8 cellular contexts compared by ENCODE assay signal in the genomic region with DNA sequence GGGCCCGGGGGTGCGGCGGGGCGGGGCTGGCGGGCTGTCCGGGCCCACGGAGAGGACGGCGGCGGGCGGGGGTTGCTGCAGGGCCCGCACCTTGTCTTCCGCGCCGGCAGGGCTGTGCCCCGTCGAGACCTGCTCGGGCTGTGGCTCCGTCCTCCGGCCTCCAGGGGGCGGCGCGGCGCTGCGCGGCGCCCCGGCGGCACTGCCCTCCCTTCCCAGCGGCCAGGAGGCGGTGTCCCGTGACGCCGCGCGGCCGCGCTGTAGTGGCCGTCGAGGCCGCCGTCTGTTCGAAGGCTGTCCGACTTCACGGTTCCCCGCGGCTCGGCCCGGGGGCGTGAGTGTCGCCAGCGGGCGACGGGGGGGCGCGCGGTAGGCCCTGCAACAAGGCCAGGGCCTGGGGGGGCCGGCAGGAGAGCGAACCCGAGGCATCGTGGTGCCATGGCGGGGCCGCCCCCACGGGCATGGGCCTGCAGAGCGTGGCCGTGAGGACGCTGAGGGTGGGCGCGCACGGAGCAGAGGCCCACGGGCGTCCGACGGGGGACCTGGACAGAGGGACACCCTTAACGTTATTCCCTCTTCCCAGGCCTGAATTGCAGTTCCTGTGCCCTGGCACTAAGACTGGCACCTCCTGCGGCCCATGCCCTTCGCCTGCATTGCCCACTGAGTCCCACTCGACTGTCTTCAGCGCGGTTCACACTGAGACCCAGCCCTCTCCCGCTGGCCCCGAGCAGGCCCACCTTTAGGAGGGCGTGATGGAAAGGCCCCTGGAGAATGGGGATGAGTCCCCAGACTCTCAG. TPM values are rescaled to one million over a fixed set of nuclear protein-coding genes. Genes with fewer than 3 reads are reported as not detected.
DNase-seq lines count a peak whose midpoint lies in the region; ATAC-seq and TF ChIP-seq lines count a peak whose summit lies in the region.

A gene with protein sequence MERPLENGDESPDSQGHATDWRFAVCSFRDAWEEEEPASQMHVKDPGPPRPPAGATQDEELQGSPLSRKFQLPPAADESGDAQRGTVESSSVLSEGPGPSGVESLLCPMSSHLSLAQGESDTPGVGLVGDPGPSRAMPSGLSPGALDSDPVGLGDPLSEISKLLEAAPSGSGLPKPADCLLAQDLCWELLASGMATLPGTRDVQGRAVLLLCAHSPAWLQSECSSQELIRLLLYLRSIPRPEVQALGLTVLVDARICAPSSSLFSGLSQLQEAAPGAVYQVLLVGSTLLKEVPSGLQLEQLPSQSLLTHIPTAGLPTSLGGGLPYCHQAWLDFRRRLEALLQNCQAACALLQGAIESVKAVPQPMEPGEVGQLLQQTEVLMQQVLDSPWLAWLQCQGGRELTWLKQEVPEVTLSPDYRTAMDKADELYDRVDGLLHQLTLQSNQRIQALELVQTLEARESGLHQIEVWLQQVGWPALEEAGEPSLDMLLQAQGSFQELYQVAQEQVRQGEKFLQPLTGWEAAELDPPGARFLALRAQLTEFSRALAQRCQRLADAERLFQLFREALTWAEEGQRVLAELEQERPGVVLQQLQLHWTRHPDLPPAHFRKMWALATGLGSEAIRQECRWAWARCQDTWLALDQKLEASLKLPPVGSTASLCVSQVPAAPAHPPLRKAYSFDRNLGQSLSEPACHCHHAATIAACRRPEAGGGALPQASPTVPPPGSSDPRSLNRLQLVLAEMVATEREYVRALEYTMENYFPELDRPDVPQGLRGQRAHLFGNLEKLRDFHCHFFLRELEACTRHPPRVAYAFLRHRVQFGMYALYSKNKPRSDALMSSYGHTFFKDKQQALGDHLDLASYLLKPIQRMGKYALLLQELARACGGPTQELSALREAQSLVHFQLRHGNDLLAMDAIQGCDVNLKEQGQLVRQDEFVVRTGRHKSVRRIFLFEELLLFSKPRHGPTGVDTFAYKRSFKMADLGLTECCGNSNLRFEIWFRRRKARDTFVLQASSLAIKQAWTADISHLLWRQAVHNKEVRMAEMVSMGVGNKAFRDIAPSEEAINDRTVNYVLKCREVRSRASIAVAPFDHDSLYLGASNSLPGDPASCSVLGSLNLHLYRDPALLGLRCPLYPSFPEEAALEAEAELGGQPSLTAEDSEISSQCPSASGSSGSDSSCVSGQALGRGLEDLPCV (plus strand): TSS at position 237 of the 794 bp plus-strand sequence. CDS start 513 bp downstream, at position 750.

- H3K36me3 ChIP-seq in H7 (replicated peaks; ENCODE audit: control insufficient read depth, insufficient read depth, low read length) (no peaks in the 10 kb centered on the region; the same call in 1 of the 2 replicates), gastrocnemius medialis (no peaks in the 10 kb centered on the region)

- H3K27me3 ChIP-seq in H7 (ENCODE audit: control insufficient read depth, insufficient read depth, low read length) (peaks cover 9% of the 10 kb centered on the region), gastrocnemius medialis (no peaks in the 10 kb centered on the region)

- peak in 4 of 5 experiments; percentile 55 to 82 (median 73) for TF ChIP-seq CTCF in gastrocnemius medialis (IDR thresholded peaks at IDR 0.05 in 4 of 5, conservative IDR thresholded peaks at IDR 0.05 in 1 of 5)

- H3K27ac Mint-ChIP-seq in T-helper 1 cell treated with Interleukin-12 subunit alpha and Interleukin-12 subunit beta and Interleukin-4 antibody, amounts not matched to agents 30 μg/mL and 1 μg/mL, for 36 hours: peak within 1 kb of the TSS; percentile 67

- peaks cover 12% of the 10 kb centered on the region for H3K36me3 Mint-ChIP-seq in T-helper 1 cell treated with Interleukin-12 subunit alpha and Interleukin-12 subunit beta and Interleukin-4 antibody, amounts not matched to agents 30 μg/mL and 1 μg/mL, for 36 hours (ENCODE audit: low read depth)

- H3K4me1 ChIP-seq in gastrocnemius medialis: no peaks in the 10 kb centered on the region

- H3K4me1 Mint-ChIP-seq in T-helper 1 cell treated with Interleukin-12 subunit alpha and Interleukin-12 subunit beta and Interleukin-4 antibody, amounts not matched to agents 30 μg/mL and 1 μg/mL, for 36 hours (ENCODE audit: low read depth): peaks cover 8% of the 10 kb centered on the region

- peak; percentile 77 for DNase-seq in ELR (ENCODE audit: low read depth)
- peak; percentile 96 for DNase-seq in H7
- DNase-seq in NAMALWA (ENCODE audit: low spot score): peak; percentile 83
- peak; percentile 31 for DNase-seq in amniotic stem cell (lab: John Stamatoyannopoulos, UW)
- peak; percentile 88 for DNase-seq in hepatic stellate cell (ENCODE audit: low spot score)
- peak; percentile 23 to 54 for DNase-seq in gastrocnemius medialis
- DNase-seq in OCI-M2 (lab: John Stamatoyannopoulos, UW; ENCODE audit: unreplicated experiment): no peak

- H3K4me3 Mint-ChIP-seq in T-helper 1 cell treated with Interleukin-12 subunit alpha and Interleukin-12 subunit beta and Interleukin-4 antibody, amounts not matched to agents 30 μg/mL and 1 μg/mL, for 36 hours: peak within 1 kb of the TSS; percentile 84

- no peak for TF ChIP-seq POLR2A in gastrocnemius medialis (IDR thresholded peaks at IDR 0.05)

- no peaks in the 10 kb centered on the region for H3K9me3 Mint-ChIP-seq in T-helper 1 cell treated with Interleukin-12 subunit alpha and Interleukin-12 subunit beta and Interleukin-4 antibody, amounts not matched to agents 30 μg/mL and 1 μg/mL, for 36 hours

- peak; percentile 65 to 81 for ATAC-seq in gastrocnemius medialis

- in situ Hi-C loops in gastrocnemius medialis (cut with MboI; ENCODE audit: low sequenced_read_pairs in 4 of 4): no loop called here

- no peaks in the 10 kb centered on the region for H3K27me3 Mint-ChIP-seq in T-helper 1 cell treated with Interleukin-12 subunit alpha and Interleukin-12 subunit beta and Interleukin-4 antibody, amounts not matched to agents 30 μg/mL and 1 μg/mL, for 36 hours (ENCODE audit: low read depth)

- peak within 1 kb of the TSS; percentile 3 to 50 (median 29) for H3K27ac ChIP-seq in gastrocnemius medialis

- intact Hi-C loops in gastrocnemius medialis (cut with DNase I; ENCODE audit: low total_unique reads): loop anchor here (5.0 kb wide), 1 partner anchor 138 kb away; a partner anchor contains a TSS

- no peaks in the 10 kb centered on the region for H3K9me3 ChIP-seq in gastrocnemius medialis

- peak within 1 kb of the TSS; percentile 67 for H3K4me3 ChIP-seq in H7 (ENCODE audit: insufficient read depth, low read depth, low read length)
- H3K4me3 ChIP-seq in gastrocnemius medialis: peak within 1 kb of the TSS; percentile 51 to 59 (median 54)

RNA-seq across cellular contexts. Expression of the gene that starts here (rescaled TPM):
- 9.6 and 15.0 TPM in 2 replicates for total RNA-seq in H7 (2014; rRNA removed; shearing (Covaris generic))
- 10 to 100 TPM in 1 of 4 donors, 1 to 10 TPM in 3; 1.1 to 16.5 (median 2.6) TPM for total RNA-seq in gastrocnemius medialis
